Comparison of ENCODE assay signal across 8 cellular contexts in the genomic region with DNA sequence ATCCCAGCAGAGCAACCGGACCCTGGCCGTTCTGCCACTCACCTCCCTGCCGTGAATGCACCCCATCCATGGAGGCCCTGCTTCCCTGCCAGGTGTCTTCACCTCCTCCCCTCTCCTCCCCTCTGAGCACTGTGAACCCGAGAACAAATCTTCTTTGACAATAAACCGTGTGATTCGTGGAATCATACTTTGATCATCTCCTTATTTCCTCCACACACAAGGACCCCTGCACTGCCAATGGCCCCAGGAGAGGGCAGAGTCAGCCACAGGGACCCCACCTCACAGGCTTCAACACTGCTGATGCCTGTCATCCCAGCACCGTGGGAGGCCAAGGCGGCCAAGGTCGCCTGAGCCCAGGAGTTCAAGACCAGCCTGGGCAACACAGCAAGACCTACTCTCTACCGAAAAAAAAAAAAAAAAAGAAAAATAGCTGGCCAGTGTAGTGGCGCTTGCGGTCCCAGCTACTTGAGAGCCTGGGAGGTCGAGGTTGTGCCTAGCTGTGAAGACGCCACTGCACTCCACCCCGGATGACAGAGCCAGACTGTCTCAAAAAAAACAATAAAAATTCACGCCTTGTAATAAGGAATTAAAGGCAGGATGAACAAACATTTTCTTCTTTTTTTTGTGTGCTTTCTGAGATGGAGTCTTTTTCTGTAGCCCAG. TPM values are rescaled to one million over a fixed set of nuclear protein-coding genes. Genes with fewer than 3 reads are reported as not detected.
DNase-seq lines count a peak whose midpoint lies in the region; ATAC-seq and TF ChIP-seq lines count a peak whose summit lies in the region.

No MANE protein-coding gene starts in this region.

- no peak for DNase-seq in T-helper 2 cell treated with Interferon-gamma antibody and Interleukin-4, amounts not matched to agents 5 μg/mL and 100 μg/mL, for 36 hours (ENCODE audit: low spot score)
- no peak for DNase-seq in T-helper 2 cell
- DNase-seq in SJSA1 (ENCODE audit: low read depth in 1 of 2, low spot score in 2 of 2): peak in 1 of 2 experiments; percentile 28
- DNase-seq in fibroblast of mammary gland (ENCODE audit: low read depth): no peak
- DNase-seq in smooth muscle cell (lab: John Stamatoyannopoulos, UW; ENCODE audit: unreplicated experiment): no peak
- no peak for DNase-seq in Peyer's patch

- H3K9me3 ChIP-seq in SJSA1 (replicated peaks) (no peaks in the 10 kb centered on the region), smooth muscle cell (replicated peaks; ENCODE audit: low read depth) (no peaks in the 10 kb centered on the region), Peyer's patch (no peaks in the 10 kb centered on the region)

- H3K79me2 ChIP-seq in smooth muscle cell (ENCODE audit: low read depth): peaks cover 33% of the 10 kb centered on the region

- no peak overlapping the region for H2AFZ ChIP-seq in smooth muscle cell (ENCODE audit: low read depth)

- ATAC-seq in HG02981 (IDR thresholded peaks at IDR 0.05; ENCODE audit: unreplicated experiment) (no peak), GM21576 (IDR thresholded peaks at IDR 0.05; ENCODE audit: unreplicated experiment) (no peak)

- no peak overlapping the region for H3K9ac ChIP-seq in smooth muscle cell (ENCODE audit: low read depth)

- H3K4me1 ChIP-seq in SJSA1 (replicated peaks) (peaks cover 23% of the 10 kb centered on the region), smooth muscle cell (ENCODE audit: low read depth) (peaks cover 15% of the 10 kb centered on the region), Peyer's patch (peaks cover 4 to 76% (median 11%) of the 10 kb centered on the region in 4 donors)

- no peak for TF ChIP-seq POLR2A in Peyer's patch (IDR thresholded peaks at IDR 0.05)

- H3F3A ChIP-seq in smooth muscle cell (ENCODE audit: low read depth): peaks cover 7% of the 10 kb centered on the region

- H3K27ac ChIP-seq in SJSA1 (0 out of 2 replicates have a peak overlapping the region, but pooled peaks have one; percentile 59), smooth muscle cell (ENCODE audit: low read depth) (no peak overlapping the region), Peyer's patch (no peak overlapping the region)

- H3K27ac Mint-ChIP-seq in T-helper 2 cell treated with Interferon-gamma antibody and Interleukin-4, amounts not matched to agents 5 μg/mL and 100 μg/mL, for 36 hours: peak overlapping the region; percentile 82

- H3K4me3 Mint-ChIP-seq in T-helper 2 cell treated with Interferon-gamma antibody and Interleukin-4, amounts not matched to agents 5 μg/mL and 100 μg/mL, for 36 hours: peak overlapping the region; percentile 92

- H3K4me3 ChIP-seq in SJSA1 (peak overlapping the region; percentile 79), fibroblast of mammary gland (ENCODE audit: control insufficient read depth, low read depth, low read length) (peak overlapping the region; percentile 42), smooth muscle cell (peak overlapping the region; percentile 67), Peyer's patch (peak overlapping the region in 2 of 4 donors; percentile 89 to 91)

- H3K36me3 ChIP-seq in SJSA1: peaks cover 40% of the 10 kb centered on the region
- no peaks in the 10 kb centered on the region for H3K36me3 ChIP-seq in smooth muscle cell (ENCODE audit: low read depth)
- no peaks in the 10 kb centered on the region for H3K36me3 ChIP-seq in Peyer's patch

- WGBS in smooth muscle cell (ENCODE audit: low lambda C conversion rate): 79% methylated on average over 16 of the region's 16 CpGs

- H3K9me3 Mint-ChIP-seq in T-helper 2 cell treated with Interferon-gamma antibody and Interleukin-4, amounts not matched to agents 5 μg/mL and 100 μg/mL, for 36 hours: no peaks in the 10 kb centered on the region

- peaks cover 2% of the 10 kb centered on the region for H3K27me3 Mint-ChIP-seq in T-helper 2 cell treated with Interferon-gamma antibody and Interleukin-4, amounts not matched to agents 5 μg/mL and 100 μg/mL, for 36 hours (ENCODE audit: low read depth)

- peaks cover 44% of the 10 kb centered on the region for H4K20me1 ChIP-seq in smooth muscle cell (ENCODE audit: low read depth)

- peaks cover 20% of the 10 kb centered on the region for H3K4me1 Mint-ChIP-seq in T-helper 2 cell treated with Interferon-gamma antibody and Interleukin-4, amounts not matched to agents 5 μg/mL and 100 μg/mL, for 36 hours (ENCODE audit: low read depth)

- TF ChIP-seq CTCF in fibroblast of mammary gland (conservative IDR thresholded peaks at IDR 0.05; ENCODE audit: control insufficient read depth, insufficient read depth, low read depth, low read length) (no peak), smooth muscle cell (IDR thresholded peaks at IDR 0.05; ENCODE audit: borderline replicate concordance, insufficient read depth, poor library complexity, severe bottlenecking) (no peak), Peyer's patch (IDR thresholded peaks at IDR 0.05) (no peak)

- peak overlapping the region; percentile 97 for H3K4me2 ChIP-seq in smooth muscle cell

- H3K27me3 ChIP-seq in SJSA1 (replicated peaks) (no peaks in the 10 kb centered on the region), smooth muscle cell (ENCODE audit: low read depth) (no peaks in the 10 kb centered on the region), Peyer's patch (no peaks in the 10 kb centered on the region)

- peaks cover 15% of the 10 kb centered on the region for H3K36me3 Mint-ChIP-seq in T-helper 2 cell treated with Interferon-gamma antibody and Interleukin-4, amounts not matched to agents 5 μg/mL and 100 μg/mL, for 36 hours (ENCODE audit: low read depth)

RNA-seq across cellular contexts. Expression of a gene that starts 1.1 kb away (rescaled TPM):
- 20.1 and 28.4 TPM in 2 replicates for total RNA-seq in SJSA1 (2014; rRNA removed; shearing (Covaris generic))
- 4.9 and 10.5 TPM in 2 replicates for total RNA-seq in smooth muscle cell
- polyA plus RNA-seq in smooth muscle cell: 8.3 and 10.0 TPM in 2 replicates
- total RNA-seq in Peyer's patch: 10 to 100 TPM; 11.6 to 42.9 (median 16.2) TPM

RNA-seq across cellular contexts. Expression of a gene that starts 1.4 kb away (rescaled TPM):
- 44.8 and 46.3 TPM in 2 replicates for total RNA-seq in SJSA1 (2014; rRNA removed; shearing (Covaris generic))
- total RNA-seq in smooth muscle cell (33.9 and 42.6 TPM in 2 replicates), Peyer's patch (10 to 100 TPM; 40.3 to 81.2 (median 59.0) TPM)
- polyA plus RNA-seq in smooth muscle cell: 41.5 and 55.9 TPM in 2 replicates
